2 cellular contexts compared by ENCODE assay signal in the genomic region with DNA sequence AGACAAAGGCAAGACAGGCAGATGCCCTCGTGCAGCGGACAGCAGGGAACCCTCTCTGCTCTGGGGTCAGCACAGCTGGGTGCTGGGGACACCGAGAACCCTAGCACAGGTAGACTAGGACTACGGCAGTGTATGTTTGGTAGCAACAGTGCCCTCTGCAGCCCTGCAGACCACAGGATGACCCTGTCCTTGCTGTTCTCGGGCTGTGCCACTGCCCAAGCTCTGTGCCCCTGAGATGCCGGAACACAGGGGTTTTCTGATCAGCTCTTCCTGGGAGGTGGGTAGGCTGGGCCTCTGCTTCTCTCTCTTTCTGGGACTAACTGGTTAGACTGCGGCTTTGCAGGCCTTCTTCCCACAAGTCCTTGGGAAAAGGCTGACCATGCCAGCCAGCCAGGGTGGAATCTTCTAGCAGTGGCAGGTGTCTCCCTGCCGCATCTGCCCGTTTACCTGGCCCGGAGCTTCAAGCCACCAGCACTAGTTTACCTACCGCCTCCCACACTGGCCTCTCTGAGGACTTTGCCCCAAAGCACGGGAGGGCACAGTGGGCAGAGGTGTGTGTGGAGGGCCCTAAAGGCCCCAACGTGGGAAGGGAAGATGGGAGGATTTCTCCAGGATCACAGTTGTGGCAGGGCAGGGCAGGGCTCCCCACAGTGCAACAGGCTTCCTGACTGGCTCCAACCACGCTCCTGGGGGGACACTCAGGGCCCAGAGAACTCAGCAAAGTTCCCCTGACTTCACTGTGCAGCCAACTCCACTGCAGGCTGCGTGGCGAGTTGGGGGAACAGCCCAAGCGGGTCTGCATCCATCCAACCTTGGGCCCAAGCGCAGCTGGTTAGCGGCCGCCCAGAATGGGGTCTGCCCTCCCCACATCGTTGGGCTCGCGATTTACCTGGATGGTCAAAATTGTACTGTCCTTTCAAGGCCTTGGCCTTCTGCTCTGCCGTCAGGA.
TF ChIP-seq lines count a peak whose summit lies in the region.

No MANE protein-coding gene starts in this region.

TF ChIP-seq in SK-N-SH, 30 proteins besides CTCF, POLR2A, EP300 and RAD21 (continued from another document):
- TF ChIP-seq SIN3A (IDR thresholded peaks at IDR 0.05; ENCODE audit: borderline replicate concordance, low read depth, low read length) (no peak), TAF1 (IDR thresholded peaks at IDR 0.05; ENCODE audit: borderline replicate concordance, low read depth, low read length) (no peak), POLR2AphosphoS5 (IDR thresholded peaks at IDR 0.05; ENCODE audit: low read depth, low read length) (no peak), CHD2 (IDR thresholded peaks at IDR 0.05; ENCODE audit: low read length, partially characterized antibody) (no peak), TCF12 (IDR thresholded peaks at IDR 0.05) (no peak), NRF1 (IDR thresholded peaks at IDR 0.05; ENCODE audit: low read depth, low read length) (no peak), JUND (IDR thresholded peaks at IDR 0.05) (no peak), EZH2phosphoT487 (IDR thresholded peaks at IDR 0.05; ENCODE audit: borderline replicate concordance, low read depth) (no peak), ELF1 (IDR thresholded peaks at IDR 0.05) (no peak), YY1 (IDR thresholded peaks at IDR 0.05; ENCODE audit: low read depth) (no peak)
- TF ChIP-seq, protein P1, sequence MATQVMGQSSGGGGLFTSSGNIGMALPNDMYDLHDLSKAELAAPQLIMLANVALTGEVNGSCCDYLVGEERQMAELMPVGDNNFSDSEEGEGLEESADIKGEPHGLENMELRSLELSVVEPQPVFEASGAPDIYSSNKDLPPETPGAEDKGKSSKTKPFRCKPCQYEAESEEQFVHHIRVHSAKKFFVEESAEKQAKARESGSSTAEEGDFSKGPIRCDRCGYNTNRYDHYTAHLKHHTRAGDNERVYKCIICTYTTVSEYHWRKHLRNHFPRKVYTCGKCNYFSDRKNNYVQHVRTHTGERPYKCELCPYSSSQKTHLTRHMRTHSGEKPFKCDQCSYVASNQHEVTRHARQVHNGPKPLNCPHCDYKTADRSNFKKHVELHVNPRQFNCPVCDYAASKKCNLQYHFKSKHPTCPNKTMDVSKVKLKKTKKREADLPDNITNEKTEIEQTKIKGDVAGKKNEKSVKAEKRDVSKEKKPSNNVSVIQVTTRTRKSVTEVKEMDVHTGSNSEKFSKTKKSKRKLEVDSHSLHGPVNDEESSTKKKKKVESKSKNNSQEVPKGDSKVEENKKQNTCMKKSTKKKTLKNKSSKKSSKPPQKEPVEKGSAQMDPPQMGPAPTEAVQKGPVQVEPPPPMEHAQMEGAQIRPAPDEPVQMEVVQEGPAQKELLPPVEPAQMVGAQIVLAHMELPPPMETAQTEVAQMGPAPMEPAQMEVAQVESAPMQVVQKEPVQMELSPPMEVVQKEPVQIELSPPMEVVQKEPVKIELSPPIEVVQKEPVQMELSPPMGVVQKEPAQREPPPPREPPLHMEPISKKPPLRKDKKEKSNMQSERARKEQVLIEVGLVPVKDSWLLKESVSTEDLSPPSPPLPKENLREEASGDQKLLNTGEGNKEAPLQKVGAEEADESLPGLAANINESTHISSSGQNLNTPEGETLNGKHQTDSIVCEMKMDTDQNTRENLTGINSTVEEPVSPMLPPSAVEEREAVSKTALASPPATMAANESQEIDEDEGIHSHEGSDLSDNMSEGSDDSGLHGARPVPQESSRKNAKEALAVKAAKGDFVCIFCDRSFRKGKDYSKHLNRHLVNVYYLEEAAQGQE (IDR thresholded peaks at IDR 0.05; ENCODE audit: low read depth, low read length) = no peak
- TF ChIP-seq, protein P2, sequence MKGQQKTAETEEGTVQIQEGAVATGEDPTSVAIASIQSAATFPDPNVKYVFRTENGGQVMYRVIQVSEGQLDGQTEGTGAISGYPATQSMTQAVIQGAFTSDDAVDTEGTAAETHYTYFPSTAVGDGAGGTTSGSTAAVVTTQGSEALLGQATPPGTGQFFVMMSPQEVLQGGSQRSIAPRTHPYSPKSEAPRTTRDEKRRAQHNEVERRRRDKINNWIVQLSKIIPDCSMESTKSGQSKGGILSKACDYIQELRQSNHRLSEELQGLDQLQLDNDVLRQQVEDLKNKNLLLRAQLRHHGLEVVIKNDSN (IDR thresholded peaks at IDR 0.05; ENCODE audit: borderline replicate concordance, low read depth) = no peak
- TF ChIP-seq, protein P3, sequence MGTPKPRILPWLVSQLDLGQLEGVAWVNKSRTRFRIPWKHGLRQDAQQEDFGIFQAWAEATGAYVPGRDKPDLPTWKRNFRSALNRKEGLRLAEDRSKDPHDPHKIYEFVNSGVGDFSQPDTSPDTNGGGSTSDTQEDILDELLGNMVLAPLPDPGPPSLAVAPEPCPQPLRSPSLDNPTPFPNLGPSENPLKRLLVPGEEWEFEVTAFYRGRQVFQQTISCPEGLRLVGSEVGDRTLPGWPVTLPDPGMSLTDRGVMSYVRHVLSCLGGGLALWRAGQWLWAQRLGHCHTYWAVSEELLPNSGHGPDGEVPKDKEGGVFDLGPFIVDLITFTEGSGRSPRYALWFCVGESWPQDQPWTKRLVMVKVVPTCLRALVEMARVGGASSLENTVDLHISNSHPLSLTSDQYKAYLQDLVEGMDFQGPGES (IDR thresholded peaks at IDR 0.05; ENCODE audit: low read depth, low read length) = no peak

TF ChIP-seq in SK-N-SH treated with all-trans-retinoic acid at 6 μM for 48 hours, 23 proteins besides CTCF, POLR2A, EP300 and RAD21 (continued from another document):
- TF ChIP-seq ZNF8 (CRISPR knock-in tag; IDR thresholded peaks at IDR 0.05) (no peak), ZFP3 (CRISPR knock-in tag; IDR thresholded peaks at IDR 0.05) (no peak), ARNTL (CRISPR knock-in tag; IDR thresholded peaks at IDR 0.05; ENCODE audit: borderline replicate concordance, low read depth) (no peak)
TF ChIP-seq in SK-N-SH treated with all-trans-retinoic acid at 6 μM for 48 hours: peak in this region for 0.
